Comparison of ENCODE assay signal across 8 cellular contexts in the genomic region with DNA sequence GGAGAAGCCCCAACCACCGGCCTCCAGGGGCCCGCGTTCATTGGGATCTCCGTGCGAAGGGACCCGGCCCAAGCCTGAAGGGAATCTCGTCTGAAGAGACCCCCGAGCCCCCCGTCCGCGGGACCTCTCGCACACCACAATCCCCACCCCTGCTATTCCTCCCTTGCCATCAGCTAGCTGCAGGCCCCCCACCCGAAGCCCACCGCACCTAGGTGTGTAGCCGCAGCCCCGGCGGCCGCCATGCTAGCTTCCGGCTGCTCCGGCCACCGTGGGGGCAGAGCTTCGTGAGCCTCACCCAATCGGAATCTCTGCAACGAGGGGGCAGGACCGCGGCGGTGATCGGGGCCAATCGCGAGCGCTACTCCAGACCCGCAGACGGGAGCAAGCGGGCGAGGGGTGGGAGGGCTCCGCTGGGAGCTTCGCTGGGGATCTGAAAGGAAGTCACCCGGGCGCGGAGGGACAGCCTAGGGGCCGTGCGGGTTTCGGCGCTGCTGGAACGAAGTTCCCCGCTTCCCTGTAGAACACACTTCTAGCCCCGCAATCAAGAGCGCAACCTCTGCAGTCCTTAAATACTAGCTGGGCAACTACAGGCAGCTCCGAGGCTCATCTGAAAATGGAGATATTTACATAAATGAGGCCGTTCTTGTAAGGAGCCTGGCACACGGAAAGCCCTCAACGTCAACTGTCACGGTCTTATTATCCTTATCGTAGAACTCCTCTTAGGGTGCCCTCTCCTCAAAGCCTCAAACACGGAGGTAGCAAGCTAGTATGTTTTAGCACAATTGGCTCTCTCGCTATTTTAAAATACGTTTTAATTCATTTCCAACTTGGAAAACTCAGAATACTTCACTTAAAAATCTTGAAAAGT.
DNase-seq lines count a peak whose midpoint lies in the region; ATAC-seq and TF ChIP-seq lines count a peak whose summit lies in the region.

A gene (minus strand): TSS at position 270 of the 868 bp plus-strand sequence. CDS start 28 bp downstream, at position 242.

- no peak for TF ChIP-seq CTCF in AG09309 (IDR thresholded peaks at IDR 0.05; ENCODE audit: control insufficient read depth, insufficient read depth, low read depth, low read length, missing control alignments)

- peak; percentile 44 for DNase-seq in AG09309 (ENCODE audit: low read depth)
- DNase-seq in NCI-H446 (lab: John Stamatoyannopoulos, UW) = peak; percentile 82 to 94
- DNase-seq in activated CD4-positive, CD25-positive, alpha-beta regulatory T cell treated with anti-CD3 and anti-CD28 coated beads, Interleukin-2, amount 50 U/mL, for 72 hours = peak; percentile 89
- DNase-seq in cerebellar cortex (ENCODE audit: low spot score) = peak; percentile 95
- peak; percentile 99 for DNase-seq in islet precursor cell
- DNase-seq in stimulated activated CD4-positive, alpha-beta T cell treated with anti-CD3 and anti-CD28 coated beads, Interleukin-12 subunit alpha, Interleukin-12 subunit beta, amount 100 ng/mL, for 4 hours = peak; percentile 91

- peak; percentile 92 for ATAC-seq in GM19025 (IDR thresholded peaks at IDR 0.05; ENCODE audit: low read depth, unreplicated experiment)
- ATAC-seq in HG03342 (IDR thresholded peaks at IDR 0.05; ENCODE audit: unreplicated experiment) = peak; percentile 79

- H3K4me3 ChIP-seq in AG09309 (ENCODE audit: control insufficient read depth, low read depth, low read length) = peak within 1 kb of the TSS; percentile 91

Comparison
In these comparisons a context has a peak if more than half of its experiments do, and no peak if none do; other contexts are left out.
1. Peak in every context shown above with its lines: DNase-seq, ATAC-seq and H3K4me3 ChIP-seq.
2. DNase-seq: peak in every context shown above with its lines; median percentile 99 in islet precursor cell; 95 in cerebellar cortex; 91 in stimulated activated CD4-positive, alpha-beta T cell treated with anti-CD3 and anti-CD28 coated beads, Interleukin-12 subunit alpha, Interleukin-12 subunit beta, amount 100 ng/mL, for 4 hours; 89 in activated CD4-positive, CD25-positive, alpha-beta regulatory T cell treated with anti-CD3 and anti-CD28 coated beads, Interleukin-2, amount 50 U/mL, for 72 hours; 88 in NCI-H446; 44 in AG09309.